ENCODE assay signal across 6 cellular contexts in the genomic region with DNA sequence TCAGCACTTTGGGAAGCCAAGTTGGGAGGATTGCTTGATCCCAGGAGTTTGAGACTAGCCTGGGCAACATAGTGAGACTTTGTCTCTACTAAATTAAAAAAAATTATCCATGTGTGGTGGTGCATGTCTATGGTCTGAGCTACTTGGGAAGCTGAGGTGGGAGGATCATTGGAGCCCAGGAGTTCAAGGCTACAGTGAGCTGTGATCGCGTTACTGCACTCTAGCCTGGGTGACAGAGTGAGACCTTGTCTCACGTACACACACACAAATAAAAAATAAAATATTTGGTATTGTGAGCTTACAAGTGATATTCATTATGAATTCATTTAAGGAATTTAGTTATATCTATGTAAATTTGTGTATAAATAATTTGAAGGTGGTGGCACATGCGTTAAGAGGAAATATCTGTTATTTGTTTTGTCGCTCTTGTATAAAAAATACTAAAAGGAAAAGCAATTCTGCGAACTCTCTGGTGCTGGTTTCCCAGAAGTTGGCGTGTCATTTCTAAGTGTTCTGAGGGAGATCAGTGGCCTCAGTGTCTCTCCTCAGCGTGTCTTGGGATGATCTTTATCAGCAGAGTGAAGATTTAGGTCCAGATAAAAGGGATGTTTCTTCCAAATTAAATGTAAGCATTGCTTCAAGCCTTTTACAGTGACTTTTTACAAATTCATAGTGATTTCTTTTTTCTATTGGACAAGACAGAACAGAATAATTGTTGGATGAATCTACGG.
"Had no signal": no experiment of that assay in that cellular context is flagged by ENCODE, and none has a peak within 500 bp of the region (broad histone marks: within the 10 kb centered on the region; RNA-seq: fewer than 3 reads in every experiment).

No MANE protein-coding gene starts in this region.

- H3K4me3 Mint-ChIP-seq: nephron had no signal

- H3K9me3 ChIP-seq: heart right ventricle, psoas muscle, suprapubic skin, upper lobe of right lung had no signal

- H3K27me3 ChIP-seq: heart right ventricle, suprapubic skin, upper lobe of right lung had no signal

- H3K9me3 Mint-ChIP-seq: nephron had no signal

- H3K4me3 ChIP-seq: heart right ventricle, psoas muscle, suprapubic skin, upper lobe of right lung had no signal

- DNase-seq: cortex of kidney, psoas muscle, upper lobe of right lung had no signal

- H3K27ac Mint-ChIP-seq: nephron had no signal

- H3K27ac ChIP-seq: psoas muscle, suprapubic skin, upper lobe of right lung had no signal
